In the genomic region with DNA sequence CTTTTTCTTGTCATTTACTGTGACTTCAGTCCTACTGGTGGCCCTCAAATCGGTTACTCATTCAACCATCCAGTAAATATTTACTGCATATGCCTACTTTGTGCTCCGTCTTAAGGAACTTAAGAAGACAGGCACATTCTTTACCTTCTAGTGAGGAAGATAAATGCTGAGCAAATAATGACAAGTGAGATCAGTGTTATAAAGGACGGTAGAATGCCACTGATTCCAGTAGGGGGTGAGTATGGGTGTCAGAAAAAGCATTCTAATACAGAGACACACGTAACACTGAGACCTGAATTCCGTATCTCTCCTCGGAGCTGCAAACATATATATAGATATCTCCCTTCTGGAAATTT, we compare ENCODE assay signal across 8 cellular contexts. TPM values are rescaled to one million over a fixed set of nuclear protein-coding genes. Genes with fewer than 3 reads are reported as not detected.
A peak's percentile ranks its signal among the peaks of the same experiment; 100 is the strongest.
DNase-seq lines count a peak whose midpoint lies in the region; ATAC-seq and TF ChIP-seq lines count a peak whose summit lies in the region.

No MANE protein-coding gene starts in this region.

- no peaks in the 10 kb centered on the region for H3K9me3 ChIP-seq in heart left ventricle
- no peaks in the 10 kb centered on the region for H3K9me3 ChIP-seq in uterus

- peak overlapping the region; percentile 97 for H3K27ac Mint-ChIP-seq in activated naive CD8-positive, alpha-beta T cell treated with anti-CD3 and anti-CD28 coated beads for 36 hours

- H3K36me3 Mint-ChIP-seq in activated naive CD8-positive, alpha-beta T cell treated with anti-CD3 and anti-CD28 coated beads for 36 hours = peaks cover 16% of the 10 kb centered on the region

- intact Hi-C loops in heart left ventricle (cut with DNase I) = loop anchor here in 4 of 10 donors (10.0 kb wide), 2 partner anchors 120 to 290 kb away; partner anchors contain the start of genes DDIAS (in 3 of the 4), PRCP (in 3 of the 4) and RAB30 (in 1 of the 4)
- intact Hi-C loops in Right ventricle myocardium inferior (cut with DNase I) = no loop called here
- intact Hi-C loops in left colon (cut with DNase I, micrococcal nuclease) = loop anchor here in 1 of 2 donors (10.0 kb wide), 1 partner anchor 290 kb away; the partner anchor contains the start of genes DDIAS and PRCP
- intact Hi-C loops in uterus (cut with DNase I; ENCODE audit: low total_unique reads) = loop anchor here (10.0 kb wide), 1 partner anchor 290 kb away; the partner anchor contains the start of genes DDIAS and PRCP

- TF ChIP-seq POLR2A in heart left ventricle (IDR thresholded peaks at IDR 0.05) (no peak), uterus (IDR thresholded peaks at IDR 0.05) (no peak)

- H3K4me1 ChIP-seq in heart left ventricle = peaks cover 0 to 40% (median 24%) of the 10 kb centered on the region in 12 donors
- peaks cover 0 to 7% of the 10 kb centered on the region in 2 donors for H3K4me1 ChIP-seq in uterus

- no peaks in the 10 kb centered on the region for H3K9me3 Mint-ChIP-seq in activated naive CD8-positive, alpha-beta T cell treated with anti-CD3 and anti-CD28 coated beads for 36 hours

- 70 to 77% (median 72%) methylated on average over 6 of the region's 6 CpGs for WGBS in heart left ventricle, 4 donors

- ATAC-seq in heart left ventricle = no peak
- no peak for ATAC-seq in Right ventricle myocardium inferior
- ATAC-seq in left colon = peak; percentile 3
- ATAC-seq in left lobe of liver = no peak
- no peak for ATAC-seq in HG02870 (IDR thresholded peaks at IDR 0.05; ENCODE audit: unreplicated experiment)

- peaks cover 34% of the 10 kb centered on the region for H3K4me1 Mint-ChIP-seq in activated naive CD8-positive, alpha-beta T cell treated with anti-CD3 and anti-CD28 coated beads for 36 hours

- H3K4me3 ChIP-seq in heart left ventricle (peak overlapping the region in 11 of 12 donors; percentile 49 to 97 (median 84)), uterus (peak overlapping the region in 1 of 2 donors; percentile 68)

- H3K27ac ChIP-seq in heart left ventricle (peak overlapping the region in 11 of 12 donors; percentile 74 to 96 (median 89)), uterus (peak overlapping the region; percentile 87 to 88)

- H3K4me3 Mint-ChIP-seq in activated naive CD8-positive, alpha-beta T cell treated with anti-CD3 and anti-CD28 coated beads for 36 hours = peak overlapping the region; percentile 98

- no peaks in the 10 kb centered on the region for H3K27me3 ChIP-seq in heart left ventricle
- no peaks in the 10 kb centered on the region for H3K27me3 ChIP-seq in uterus

- H3K36me3 ChIP-seq in heart left ventricle = peaks cover 0 to 41% (median 30%) of the 10 kb centered on the region in 9 donors
- no peaks in the 10 kb centered on the region for H3K36me3 ChIP-seq in uterus

- H3K27me3 Mint-ChIP-seq in activated naive CD8-positive, alpha-beta T cell treated with anti-CD3 and anti-CD28 coated beads for 36 hours = no peaks in the 10 kb centered on the region

- TF ChIP-seq CTCF in heart left ventricle (IDR thresholded peaks at IDR 0.05) (no peak), uterus (IDR thresholded peaks at IDR 0.05) (no peak)

- DNase-seq in heart left ventricle (no peak), Right ventricle myocardium inferior (ENCODE audit: missing footprints) (no peak), left colon (no peak), uterus (no peak), left lobe of liver (ENCODE audit: low spot score) (no peak)
- no peak for DNase-seq in activated naive CD8-positive, alpha-beta T cell treated with anti-CD3 and anti-CD28 coated beads for 36 hours
- no peak for DNase-seq in stimulated activated CD4-positive, alpha-beta T cell treated with anti-CD3 and anti-CD28 coated beads, Interleukin-12 subunit alpha, Interleukin-12 subunit beta, amount 100 ng/mL, for 4 hours

RNA-seq across cellular contexts. Expression of gene ANKRD42, which starts 1.6 kb away (rescaled TPM):
- total RNA-seq in heart left ventricle = 1 to 10 TPM; 3.7 to 9.1 (median 6.0) TPM
- 1 to 10 TPM; 2.0 to 6.3 TPM for polyA plus RNA-seq in heart left ventricle
- total RNA-seq in Right ventricle myocardium inferior = 4.7 TPM
- 1 to 10 TPM; 7.4 to 7.5 TPM for total RNA-seq in activated naive CD8-positive, alpha-beta T cell treated with anti-CD3 and anti-CD28 coated beads for 36 hours
- total RNA-seq in left colon = 1 to 10 TPM; 7.2 to 8.6 TPM
- total RNA-seq in uterus = 10 to 100 TPM in 2 of 4 donors, 1 to 10 TPM in 2; 3.3 to 21.7 (median 9.0) TPM
- 4.3 TPM for total RNA-seq in left lobe of liver

RNA-seq across cellular contexts. Expression of gene PCF11, which starts 38.2 kb away (rescaled TPM):
- total RNA-seq in heart left ventricle (10 to 100 TPM; 20.0 to 35.7 (median 27.6) TPM), Right ventricle myocardium inferior (24.5 TPM), left colon (10 to 100 TPM; 50.7 to 52.0 TPM), uterus (100 to 1,000 TPM in 3 of 4 donors, 10 to 100 TPM in 1; 80.7 to 191 (median 122) TPM), left lobe of liver (23.6 TPM)
- polyA plus RNA-seq in heart left ventricle = 10 to 100 TPM; 15.2 to 17.2 TPM
- 10 to 100 TPM; 49.3 to 51.9 TPM for total RNA-seq in activated naive CD8-positive, alpha-beta T cell treated with anti-CD3 and anti-CD28 coated beads for 36 hours
